ENCODE assay signal across 29 cellular contexts in genomic region chr5:163912023-163912422, GRCh38.
"Had no signal": no experiment of that assay in that cellular context is flagged by ENCODE, and none has a peak within 500 bp of the region (broad histone marks: within the 10 kb centered on the region; RNA-seq: fewer than 3 reads in every experiment).

No MANE protein-coding gene starts in this region.

- FAIRE-seq: colon had no signal

- H3K4me1 Mint-ChIP-seq: activated CD4-positive, alpha-beta T cell treated with anti-CD3 and anti-CD28 coated beads, Interleukin-2, amount 10 ng/mL, durations not matched to agents 24 days and 14 days; activated naive CD8-positive, alpha-beta T cell treated with anti-CD3 and anti-CD28 coated beads for 36 hours had no signal

- H3K9me3 Mint-ChIP-seq: activated CD4-positive, alpha-beta memory T cell treated with anti-CD3 and anti-CD28 coated beads for 36 hours; activated CD4-positive, alpha-beta T cell treated with anti-CD3 and anti-CD28 coated beads, Interleukin-2, amount 10 ng/mL, durations not matched to agents 24 days and 14 days; activated naive CD8-positive, alpha-beta T cell treated with anti-CD3 and anti-CD28 coated beads for 36 hours had no signal

- H3K27me3 ChIP-seq: adrenal gland, body of pancreas, gastroesophageal sphincter, hepatocyte, ovary, sigmoid colon, stomach, thyroid gland, upper lobe of right lung had no signal

- ATAC-seq: body of pancreas; gastroesophageal sphincter; stimulated activated naive B cell treated with anti-CD40 and anti-IgM and Interleukin-4, amounts not matched to agents 10 μg/mL and 1 μg/mL and 100 μg/mL, for 72 hours; upper lobe of right lung had no signal

- H3K79me2 ChIP-seq: hepatocyte had no signal

- H3K4me3 Mint-ChIP-seq: activated CD4-positive, alpha-beta memory T cell treated with anti-CD3 and anti-CD28 coated beads for 36 hours; activated CD4-positive, alpha-beta T cell treated with anti-CD3 and anti-CD28 coated beads, Interleukin-2, amount 10 ng/mL, durations not matched to agents 24 days and 14 days; activated naive CD4-positive, alpha-beta T cell treated with anti-CD3 and anti-CD28 coated beads for 36 hours; activated naive CD8-positive, alpha-beta T cell treated with anti-CD3 and anti-CD28 coated beads for 36 hours; activated T-helper 1 cell treated with anti-CD3 and anti-CD28 coated beads, Interleukin-12 subunit alpha, Interleukin-12 subunit beta, Interleukin-2, Interleukin-4 antibody, amounts not matched to agents 30 ng/mL and 10 ng/mL and 1 ng/mL, durations not matched to agents 14 hours and 24 hours and 36 hours; stimulated activated naive B cell treated with anti-CD40 and anti-IgM and Interleukin-4, amounts not matched to agents 10 μg/mL and 1 μg/mL and 100 μg/mL, for 72 hours had no signal

- H3K4me3 ChIP-seq: adrenal gland, body of pancreas, gastroesophageal sphincter, hepatocyte, left ventricle myocardium inferior, ovary, sigmoid colon, smooth muscle cell, stomach, thyroid gland, upper lobe of right lung had no signal

- H3K36me3 Mint-ChIP-seq: activated CD4-positive, alpha-beta memory T cell treated with anti-CD3 and anti-CD28 coated beads for 36 hours; activated naive CD8-positive, alpha-beta T cell treated with anti-CD3 and anti-CD28 coated beads for 36 hours had no signal

- DNase-seq: activated CD4-positive, alpha-beta memory T cell treated with anti-CD3 and anti-CD28 coated beads for 36 hours; activated CD4-positive, alpha-beta T cell treated with anti-CD3 and anti-CD28 coated beads, Interleukin-2, amount 10 ng/mL, durations not matched to agents 24 days and 14 days; activated CD4-positive, CD25-positive, alpha-beta regulatory T cell treated with anti-CD3 and anti-CD28 coated beads, Interleukin-2, amount 50 U/mL, for 72 hours; activated CD8-positive, alpha-beta memory T cell treated with anti-CD3 and anti-CD28 coated beads, Interleukin-2, amount 50 U/mL, for 4 hours; activated effector memory CD4-positive, alpha-beta T cell treated with anti-CD3 and anti-CD28 coated beads, Interleukin-2, amount 50 U/mL, for 16 hours; activated naive CD4-positive, alpha-beta T cell treated with anti-CD3 and anti-CD28 coated beads for 36 hours; activated naive CD8-positive, alpha-beta T cell treated with anti-CD3 and anti-CD28 coated beads for 36 hours; activated T-cell treated with anti-CD3 and anti-CD28 coated beads, Interleukin-2, amount 50 U/mL, for 1 hour; adrenal gland; aorta; body of pancreas; effector memory CD4-positive, alpha-beta T cell; islet precursor cell; left ventricle myocardium inferior; ovary; sigmoid colon; stimulated activated CD4-positive, alpha-beta T cell treated with anti-CD3 and anti-CD28 coated beads, Interleukin-1b, Interleukin-23, amount 100 ng/mL, for 48 hours; stimulated activated CD4-positive, alpha-beta T cell treated with anti-CD3 and anti-CD28 coated beads, Interleukin-4, amount 100 ng/mL, for 4 hours; stimulated activated CD8-positive, alpha-beta memory T cell treated with anti-CD3 and anti-CD28 coated beads, Interleukin-4, amount 100 ng/mL, for 48 hours; stimulated activated naive B cell treated with anti-CD40 and anti-IgM and Interleukin-4, amounts not matched to agents 10 μg/mL and 1 μg/mL and 100 μg/mL, for 72 hours; stomach; thyroid gland; upper lobe of right lung had no signal

- H3K27me3 Mint-ChIP-seq: activated CD4-positive, alpha-beta memory T cell treated with anti-CD3 and anti-CD28 coated beads for 36 hours; activated CD4-positive, alpha-beta T cell treated with anti-CD3 and anti-CD28 coated beads, Interleukin-2, amount 10 ng/mL, durations not matched to agents 24 days and 14 days; activated naive CD8-positive, alpha-beta T cell treated with anti-CD3 and anti-CD28 coated beads for 36 hours; progenitor cell of endocrine pancreas; stimulated activated naive B cell treated with anti-CD40 and anti-IgM and Interleukin-4, amounts not matched to agents 10 μg/mL and 1 μg/mL and 100 μg/mL, for 72 hours had no signal

- H3K9me3 ChIP-seq: adrenal gland, body of pancreas, gastroesophageal sphincter, left ventricle myocardium inferior, ovary, sigmoid colon, stomach, thyroid gland, upper lobe of right lung had no signal

- H3K36me3 ChIP-seq: adrenal gland, gastroesophageal sphincter, left ventricle myocardium inferior, ovary, sigmoid colon, stomach, thyroid gland, upper lobe of right lung had no signal

- H2AFZ ChIP-seq: hepatocyte had no signal

- H3K27ac ChIP-seq: adrenal gland, body of pancreas, gastroesophageal sphincter, hepatocyte, left ventricle myocardium inferior, ovary, sigmoid colon, stomach, thyroid gland, upper lobe of right lung had no signal

- H3K4me2 ChIP-seq: hepatocyte, smooth muscle cell had no signal

- H3K4me1 ChIP-seq: adrenal gland, body of pancreas, gastroesophageal sphincter, left ventricle myocardium inferior, sigmoid colon, stomach, thyroid gland, upper lobe of right lung had no signal

- H3K27ac Mint-ChIP-seq: activated CD4-positive, alpha-beta memory T cell treated with anti-CD3 and anti-CD28 coated beads for 36 hours; activated CD4-positive, alpha-beta T cell treated with anti-CD3 and anti-CD28 coated beads, Interleukin-2, amount 10 ng/mL, durations not matched to agents 24 days and 14 days; activated naive CD4-positive, alpha-beta T cell treated with anti-CD3 and anti-CD28 coated beads for 36 hours; activated naive CD8-positive, alpha-beta T cell treated with anti-CD3 and anti-CD28 coated beads for 36 hours; activated T-helper 1 cell treated with anti-CD3 and anti-CD28 coated beads, Interleukin-12 subunit alpha, Interleukin-12 subunit beta, Interleukin-2, Interleukin-4 antibody, amounts not matched to agents 30 ng/mL and 10 ng/mL and 1 ng/mL, durations not matched to agents 14 hours and 24 hours and 36 hours; progenitor cell of endocrine pancreas; stimulated activated naive B cell treated with anti-CD40 and anti-IgM and Interleukin-4, amounts not matched to agents 10 μg/mL and 1 μg/mL and 100 μg/mL, for 72 hours had no signal
